In genomic region chr2:101112772-101113157, GRCh38 we compare ENCODE assay signal across 12 cellular contexts.
A peak's percentile ranks its signal among the peaks of the same experiment; 100 is the strongest.
DNase-seq lines count a peak whose midpoint lies in the region; ATAC-seq and TF ChIP-seq lines count a peak whose summit lies in the region.
"Had no signal": no experiment of that assay in that cellular context is flagged by ENCODE, and none has a peak within 500 bp of the region (broad histone marks: within the 10 kb centered on the region; RNA-seq: fewer than 3 reads in every experiment).

No MANE protein-coding gene starts in this region.

- H3K27me3 ChIP-seq in DND-41 (ENCODE audit: insufficient read depth, low read length, poor library complexity) (no peaks in the 10 kb centered on the region), endocrine pancreas (ENCODE audit: control insufficient read depth, insufficient read depth, low read length) (no peaks in the 10 kb centered on the region), parathyroid adenoma (ENCODE audit: control insufficient read depth, insufficient read depth, low read length) (no peaks in the 10 kb centered on the region)

- DNase-seq in DND-41 (no peak), NOMO-1 (lab: John Stamatoyannopoulos, UW; ENCODE audit: unreplicated experiment in 2 of 2) (peak; percentile 49 to 88), NCI-H1048 (lab: John Stamatoyannopoulos, UW) (no peak), cerebellar nuclear complex (lab: John Stamatoyannopoulos, UW) (no peak)
- DNase-seq: activated CD8-positive, alpha-beta memory T cell treated with anti-CD3 and anti-CD28 coated beads, Interleukin-2, amount 50 U/mL, for 48 hours; foreskin melanocyte; stimulated activated CD4-positive, alpha-beta T cell treated with anti-CD3 and anti-CD28 coated beads, Interleukin-2, amount 100 ng/mL, for 48 hours had no signal

- H3K27ac ChIP-seq in DND-41 (ENCODE audit: low read length) = peak overlapping the region; percentile 71
- H3K27ac ChIP-seq in parathyroid adenoma = peak overlapping the region; percentile 29

- H3K9ac ChIP-seq in DND-41 (ENCODE audit: low read depth, low read length) (peak overlapping the region; percentile 25; the same call in 1 of the 2 replicates), endocrine pancreas (ENCODE audit: control insufficient read depth, insufficient read depth, low read length) (no peak overlapping the region), parathyroid adenoma (no peak overlapping the region)

- H3K9me3 ChIP-seq in DND-41 (ENCODE audit: insufficient read depth, low read length, severe bottlenecking) (no peaks in the 10 kb centered on the region), endocrine pancreas (ENCODE audit: control insufficient read depth, low read length) (no peaks in the 10 kb centered on the region), parathyroid adenoma (ENCODE audit: control insufficient read depth, low read length) (no peaks in the 10 kb centered on the region)
- H3K9me3 ChIP-seq: HAP-1 had no signal

- H3K4me1 ChIP-seq in DND-41 (ENCODE audit: insufficient read depth, low read length) = peaks cover 74% of the 10 kb centered on the region
- peaks cover 28% of the 10 kb centered on the region for H3K4me1 ChIP-seq in endocrine pancreas (ENCODE audit: control insufficient read depth, insufficient read depth, low read length)
- peaks cover 22% of the 10 kb centered on the region for H3K4me1 ChIP-seq in parathyroid adenoma

- ATAC-seq in DND-41 (ENCODE audit: insufficient read depth, low read depth) = no peak
- ATAC-seq in HG03097 (IDR thresholded peaks at IDR 0.05; ENCODE audit: low FRiP score, unreplicated experiment) = no peak
- no peak for ATAC-seq in HG02852 (IDR thresholded peaks at IDR 0.05; ENCODE audit: unreplicated experiment)

- H3K36me3 ChIP-seq in DND-41 (ENCODE audit: insufficient read depth, low read length) (no peaks in the 10 kb centered on the region), endocrine pancreas (ENCODE audit: control insufficient read depth, insufficient read depth, low read length) (no peaks in the 10 kb centered on the region), parathyroid adenoma (ENCODE audit: control insufficient read depth, insufficient read depth, low read length) (no peaks in the 10 kb centered on the region)
- H3K36me3 ChIP-seq: HAP-1 had no signal

- H3K4me3 ChIP-seq in DND-41 (ENCODE audit: low read depth in 1 of 2, low read length in 2 of 2) (no peak overlapping the region), endocrine pancreas (ENCODE audit: control insufficient read depth, insufficient read depth, low read length) (peak overlapping the region; percentile 55), parathyroid adenoma (ENCODE audit: low read depth, low read length) (no peak overlapping the region)
- H3K4me3 ChIP-seq: HAP-1 had no signal

- TF ChIP-seq CTCF in DND-41 (IDR thresholded peaks at IDR 0.05; ENCODE audit: borderline replicate concordance, extremely low read depth, low read length, poor library complexity, severe bottlenecking) (no peak), parathyroid adenoma (IDR thresholded peaks at IDR 0.05) (no peak)

- H4K20me1 ChIP-seq in DND-41 (ENCODE audit: insufficient read depth, low read length) = no peaks in the 10 kb centered on the region

- H2AFZ ChIP-seq in DND-41 (ENCODE audit: low read depth, low read length) (no peak overlapping the region), parathyroid adenoma (no peak overlapping the region)

- H3K4me2 ChIP-seq in DND-41 (ENCODE audit: insufficient read depth, low read length) = peak overlapping the region; percentile 35; the same call in 1 of the 2 replicates
- H3K4me2 ChIP-seq in parathyroid adenoma (ENCODE audit: low read length) = no peak overlapping the region

- peaks cover 34% of the 10 kb centered on the region for H3K79me2 ChIP-seq in DND-41 (ENCODE audit: insufficient read depth, low read length)
- peaks cover 15% of the 10 kb centered on the region for H3K79me2 ChIP-seq in parathyroid adenoma

Comparison
In these comparisons a context has a peak if more than half of its experiments do, and no peak if none do; other contexts are left out.
1. DNase-seq: peak in NOMO-1 (2 of 2); none in DND-41 (single experiment), NCI-H1048 (single experiment) and cerebellar nuclear complex (0 of 2).